15 cellular contexts compared by ENCODE assay signal in the genomic region with DNA sequence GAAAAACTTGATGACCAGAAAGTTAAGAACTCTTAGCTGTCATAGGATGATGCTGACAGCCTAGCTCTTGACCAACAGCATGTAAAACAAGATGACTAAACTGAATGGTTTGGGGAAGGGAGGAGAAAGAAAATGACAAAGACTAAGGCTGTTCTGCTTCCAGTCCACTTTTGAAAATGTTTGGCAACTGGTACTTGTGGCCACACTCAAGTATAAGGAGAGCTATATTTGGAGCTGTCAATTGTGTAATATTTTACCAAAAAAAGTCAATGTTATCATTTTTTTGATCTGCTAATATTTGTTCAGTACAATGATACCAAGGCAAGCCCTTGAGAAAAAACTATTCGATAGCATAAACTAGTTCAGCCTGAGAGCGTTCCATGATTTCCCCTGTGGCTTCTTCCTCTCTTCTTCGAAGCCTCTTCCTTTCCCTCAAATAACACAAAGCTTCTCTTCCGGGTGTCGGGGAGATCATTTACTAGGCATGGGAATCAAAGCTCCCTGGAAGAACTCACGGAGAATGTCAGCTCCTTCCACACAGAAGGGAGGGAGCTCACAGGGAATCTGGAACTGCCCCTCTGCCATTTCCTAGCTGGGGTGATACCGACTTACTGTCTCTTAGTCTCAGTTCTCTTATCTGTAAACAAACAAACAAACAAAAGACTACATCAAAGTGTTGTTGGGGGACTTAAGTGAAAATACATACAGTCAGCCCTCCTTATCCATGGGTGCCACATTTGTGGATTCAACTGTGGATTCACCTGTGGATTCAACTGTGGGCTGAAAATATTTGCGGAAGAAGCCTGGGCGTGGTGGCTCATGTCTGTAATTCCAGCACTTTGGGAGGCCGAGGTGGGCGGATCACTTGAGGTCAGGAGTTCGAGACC.
DNase-seq lines count a peak whose midpoint lies in the region; ATAC-seq and TF ChIP-seq lines count a peak whose summit lies in the region.
"Had no signal": no experiment of that assay in that cellular context is flagged by ENCODE, and none has a peak within 500 bp of the region (broad histone marks: within the 10 kb centered on the region; RNA-seq: fewer than 3 reads in every experiment).

No MANE protein-coding gene starts in this region.

- POLR2A ChIA-PET in BJ (lab: Charles Lee), result no interaction called here
- POLR2A ChIA-PET in HEK293T (lab: Yijun Ruan, JAX), result no interaction called here

- no peak for ATAC-seq in HG03460 (IDR thresholded peaks at IDR 0.05; ENCODE audit: unreplicated experiment)
- ATAC-seq: WTC11 had no signal

- H2AFZ ChIP-seq in osteoblast (ENCODE audit: low read length), result peak overlapping the region; percentile 66

- H3K27me3 ChIP-seq in BJ (ENCODE audit: control insufficient read depth, insufficient read depth, low read length), result no peaks in the 10 kb centered on the region
- H3K27me3 ChIP-seq in osteoblast (ENCODE audit: insufficient read depth, low read length), result no peaks in the 10 kb centered on the region
- H3K27me3 ChIP-seq: MG63, SJSA1 had no signal

- DNase-seq in BJ (ENCODE audit: low read depth) (peak; percentile 29), M059J (ENCODE audit: low read depth) (peak; percentile 6), epithelial cell of prostate (ENCODE audit: low read depth, low spot score) (peak; percentile 75), osteoblast (ENCODE audit: insufficient read length, low spot score, missing footprints) (peak; percentile 90), NCI-H345 (lab: John Stamatoyannopoulos, UW) (no peak), NCI-H2227 treated with DMSO at 0.1 percent for 48 hours (lab: John Stamatoyannopoulos, UW) (no peak), HEK293T (ENCODE audit: extremely low spot score) (no peak)
- DNase-seq: CD4-positive, alpha-beta memory T cell; central memory CD4-positive, alpha-beta T cell; MG63; NCI-H524 treated with DMSO at 0.1 percent for 48 hours had no signal

- H3K79me2 ChIP-seq in osteoblast (ENCODE audit: insufficient read depth, low read length), result no peaks in the 10 kb centered on the region

- H3K27ac ChIP-seq in epithelial cell of prostate (peak overlapping the region; percentile 45), osteoblast (ENCODE audit: low read depth, low read length) (peak overlapping the region; percentile 33)
- H3K27ac ChIP-seq: SJSA1 had no signal

- H3K4me3 ChIP-seq in BJ (ENCODE audit: low read depth, low read length), result no peak overlapping the region
- peak overlapping the region; percentile 16 for H3K4me3 ChIP-seq in osteoblast (ENCODE audit: insufficient read depth, low read length)
- H3K4me3 ChIP-seq: HAP-1, MG63, SJSA1 had no signal

- H3K36me3 ChIP-seq in BJ (ENCODE audit: control insufficient read depth, insufficient read depth, low read length) (0 out of 2 replicates have a peak, but pooled peaks cover 1% of the 10 kb centered on the region), osteoblast (ENCODE audit: insufficient read depth, low read length) (no peaks in the 10 kb centered on the region)
- H3K36me3 ChIP-seq: HAP-1, MG63, SJSA1 had no signal

- H3K9me3 ChIP-seq in osteoblast (ENCODE audit: low read depth, low read length), result no peaks in the 10 kb centered on the region
- H3K9me3 ChIP-seq: HAP-1, MG63, SJSA1 had no signal

- peak overlapping the region; percentile 53 for H3K4me2 ChIP-seq in osteoblast (ENCODE audit: insufficient read depth, low read length)

- no peak for TF ChIP-seq CTCF in BJ (IDR thresholded peaks at IDR 0.05; ENCODE audit: insufficient read depth, low read depth, low read length)
- no peak for TF ChIP-seq CTCF in osteoblast (IDR thresholded peaks at IDR 0.05; ENCODE audit: extremely low read depth, low read depth, low read length)

- H3K4me1 ChIP-seq in osteoblast (ENCODE audit: insufficient read depth, low read length), result no peaks in the 10 kb centered on the region
- H3K4me1 ChIP-seq: HAP-1, SJSA1 had no signal

- H4K20me1 ChIP-seq in osteoblast (ENCODE audit: insufficient read depth, low read length), result no peaks in the 10 kb centered on the region

- CTCF ChIA-PET in BJ (lab: Yijun Ruan, JAX) (interaction anchor here (0.7 to 1.2 kb wide), 3 partner anchors 10 to 42 kb away, joined by 3 to 6 read pairs (median 4); no protein-coding TSS in a partner anchor), HEK293T (lab: Yijun Ruan, JAX) (interaction anchor here (0.6 kb wide), 1 partner anchor 55 kb away, joined by 3 read pairs; no protein-coding TSS in a partner anchor)

TF ChIP-seq in HEK293T, 16 proteins besides CTCF, POLR2A, EP300 and RAD21:
- TF ChIP-seq ZNF384 (IDR thresholded peaks at IDR 0.05) (no peak), SUZ12 (IDR thresholded peaks at IDR 0.05) (no peak), HDGF (IDR thresholded peaks at IDR 0.05; ENCODE audit: borderline replicate concordance) (no peak), FOXK2 (IDR thresholded peaks at IDR 0.05) (no peak), LEF1 (IDR thresholded peaks at IDR 0.05; ENCODE audit: borderline replicate concordance) (no peak)

Comparison
In these comparisons a context has a peak if more than half of its experiments do, and no peak if none do; other contexts are left out.
1. DNase-seq: peak in BJ (single experiment), M059J (single experiment), epithelial cell of prostate (single experiment) and osteoblast (single experiment); none in NCI-H345 (single experiment), NCI-H2227 treated with DMSO at 0.1 percent for 48 hours (single experiment) and HEK293T (single experiment).